24 cellular contexts compared by ENCODE assay signal in genomic region chr13:52016296-52016695, GRCh38.
"Had no signal": no experiment of that assay in that cellular context is flagged by ENCODE, and none has a peak within 500 bp of the region (broad histone marks: within the 10 kb centered on the region; RNA-seq: fewer than 3 reads in every experiment).

No MANE protein-coding gene starts in this region.

- H3K9me3 Mint-ChIP-seq: dendritic cell treated with granulocyte-macrophage colony-stimulating factor and Interleukin-4, amounts not matched to agents 40 ng/mL and 50 ng/mL, for 4 days; effector memory CD8-positive, alpha-beta T cell had no signal

- H3K4me3 Mint-ChIP-seq: dendritic cell treated with granulocyte-macrophage colony-stimulating factor and Interleukin-4, amounts not matched to agents 40 ng/mL and 50 ng/mL, for 4 days; effector memory CD8-positive, alpha-beta T cell; endodermal cell had no signal

- H3K27me3 ChIP-seq: colonic mucosa, dorsolateral prefrontal cortex, esophagus muscularis mucosa, foreskin keratinocyte, gastrocnemius medialis, gastroesophageal sphincter had no signal

- H3K36me3 ChIP-seq: colonic mucosa had no signal

- H3K9me3 ChIP-seq: colonic mucosa, esophagus muscularis mucosa, esophagus squamous epithelium, gastrocnemius medialis, gastroesophageal sphincter, heart left ventricle, heart right ventricle had no signal

- H3K27ac ChIP-seq: colonic mucosa, coronary artery, dorsolateral prefrontal cortex, epithelial cell of prostate, esophagus muscularis mucosa, esophagus squamous epithelium, foreskin keratinocyte, gastrocnemius medialis, gastroesophageal sphincter, heart left ventricle, heart right ventricle had no signal

- DNase-seq: colonic mucosa; cortex of kidney; dermis blood vessel endothelial cell; dorsolateral prefrontal cortex; effector CD4-positive, alpha-beta T cell; effector CD8-positive, alpha-beta T cell; effector memory CD4-positive, alpha-beta T cell; effector memory CD8-positive, alpha-beta T cell; endodermal cell; erythroblast; esophagus squamous epithelium; foreskin fibroblast; foreskin keratinocyte; foreskin melanocyte; gastrocnemius medialis; glutamatergic neuron; head of caudate nucleus; heart left ventricle; heart right ventricle had no signal

- H3K4me1 Mint-ChIP-seq: endodermal cell had no signal

- H3K4me1 ChIP-seq: colonic mucosa had no signal

- H3K4me3 ChIP-seq: colonic mucosa, coronary artery, dorsolateral prefrontal cortex, esophagus muscularis mucosa, esophagus squamous epithelium, gastrocnemius medialis, gastroesophageal sphincter, heart left ventricle, heart right ventricle had no signal

- H3K27ac Mint-ChIP-seq: dendritic cell treated with granulocyte-macrophage colony-stimulating factor and Interleukin-4, amounts not matched to agents 40 ng/mL and 50 ng/mL, for 4 days; effector memory CD8-positive, alpha-beta T cell; endodermal cell had no signal
